Comparison of ENCODE assay signal across 30 cellular contexts in the genomic region with DNA sequence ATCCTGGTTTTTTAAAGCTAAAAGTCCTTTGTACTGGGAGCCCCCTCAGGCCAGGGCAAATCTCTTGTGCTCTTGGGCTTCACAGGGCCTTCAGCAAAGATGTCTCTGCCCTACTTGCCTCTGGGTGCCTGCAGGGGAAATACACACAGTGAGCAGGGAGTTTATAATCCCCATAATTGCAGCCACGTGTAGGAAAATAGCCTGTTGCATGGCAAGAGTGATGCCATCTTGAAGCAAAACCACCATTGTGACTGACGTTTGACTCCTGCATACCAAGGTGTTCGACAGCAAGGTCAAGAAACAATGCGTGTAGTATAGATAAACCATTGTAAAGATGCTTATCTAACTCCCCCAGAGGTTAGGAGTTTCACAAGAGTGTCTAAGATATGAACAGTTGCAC. TPM values are rescaled to one million over a fixed set of nuclear protein-coding genes. Genes with fewer than 3 reads are reported as not detected.
"Had no signal": no experiment of that assay in that cellular context is flagged by ENCODE, and none has a peak within 500 bp of the region (broad histone marks: within the 10 kb centered on the region; RNA-seq: fewer than 3 reads in every experiment).

No MANE protein-coding gene starts in this region.

- H3K4me2 ChIP-seq: neural progenitor cell, smooth muscle cell had no signal

- H3K79me2 ChIP-seq: parathyroid adenoma had no signal

- H3K9me3 ChIP-seq: esophagus squamous epithelium, lower lobe of right lung, suprapubic skin, transverse colon, vagina had no signal

- H3K36me3 Mint-ChIP-seq: neural progenitor cell had no signal

- DNase-seq: dermis blood vessel endothelial cell; effector memory CD8-positive, alpha-beta T cell; erythroblast; esophagus squamous epithelium; left cardiac atrium; left ventricle myocardium superior; lower lobe of right lung; stimulated activated CD4-positive, alpha-beta T cell treated with anti-CD3 and anti-CD28 coated beads, Interleukin-12 subunit alpha, Interleukin-12 subunit beta, amount 100 ng/mL, for 4 hours; stimulated activated CD4-positive, alpha-beta T cell treated with anti-CD3 and anti-CD28 coated beads, Interleukin-1b, Interleukin-23, amount 100 ng/mL, for 48 hours; stimulated activated CD4-positive, alpha-beta T cell treated with anti-CD3 and anti-CD28 coated beads, Interleukin-4, amount 100 ng/mL, for 1 hour; stimulated activated CD8-positive, alpha-beta memory T cell treated with anti-CD3 and anti-CD28 coated beads, Interleukin-4, amount 100 ng/mL, for 48 hours; stimulated activated naive CD4-positive, alpha-beta T cell; stimulated activated naive CD8-positive, alpha-beta T cell treated with anti-CD3 and anti-CD28 coated beads, Interleukin-15, amount 100 ng/mL, for 72 hours; transverse colon had no signal

- H3K27ac ChIP-seq: coronary artery, esophagus squamous epithelium, lower lobe of right lung, neural progenitor cell, parathyroid adenoma, suprapubic skin, transverse colon, vagina had no signal

- H3K27ac Mint-ChIP-seq: effector memory CD8-positive, alpha-beta T cell; nephron; neural progenitor cell; progenitor cell of endocrine pancreas; stimulated activated naive CD8-positive, alpha-beta T cell treated with anti-CD3 and anti-CD28 coated beads, Interleukin-15, amount 100 ng/mL, for 72 hours had no signal

- H3K27me3 Mint-ChIP-seq: effector memory CD8-positive, alpha-beta T cell had no signal

- H3K4me1 ChIP-seq: esophagus squamous epithelium, lower lobe of right lung, neural progenitor cell, parathyroid adenoma, suprapubic skin, transverse colon, vagina had no signal

- H3K9ac ChIP-seq: neural progenitor cell, parathyroid adenoma had no signal

- H3K36me3 ChIP-seq: esophagus squamous epithelium, lower lobe of right lung, neural progenitor cell, suprapubic skin, transverse colon, vagina had no signal

- H3K9me3 Mint-ChIP-seq: effector memory CD8-positive, alpha-beta T cell; stimulated activated naive CD8-positive, alpha-beta T cell treated with anti-CD3 and anti-CD28 coated beads, Interleukin-15, amount 100 ng/mL, for 72 hours had no signal

- H3K27me3 ChIP-seq: neural progenitor cell, suprapubic skin, transverse colon, vagina had no signal

- H2AFZ ChIP-seq: neural progenitor cell, parathyroid adenoma had no signal

- ATAC-seq: effector memory CD8-positive, alpha-beta T cell; left cardiac atrium; left ventricle myocardium superior; lower lobe of right lung; sciatic nerve; stimulated activated naive CD8-positive, alpha-beta T cell treated with anti-CD3 and anti-CD28 coated beads, Interleukin-15, amount 100 ng/mL, for 72 hours had no signal

- H3K4me1 Mint-ChIP-seq: nephron; neural progenitor cell; stimulated activated naive CD8-positive, alpha-beta T cell treated with anti-CD3 and anti-CD28 coated beads, Interleukin-15, amount 100 ng/mL, for 72 hours had no signal

- H3K4me3 Mint-ChIP-seq: effector memory CD8-positive, alpha-beta T cell; nephron; neural progenitor cell; stimulated activated naive CD8-positive, alpha-beta T cell treated with anti-CD3 and anti-CD28 coated beads, Interleukin-15, amount 100 ng/mL, for 72 hours had no signal

- H3K4me3 ChIP-seq: coronary artery, esophagus squamous epithelium, lower lobe of right lung, neural progenitor cell, smooth muscle cell, suprapubic skin, transverse colon, vagina had no signal

- FAIRE-seq: endometrium, frontal cortex, islet of Langerhans had no signal

RNA-seq across cellular contexts. Expression of gene IL3, which starts 11.4 kb away (rescaled TPM):
- total RNA-seq: dermis blood vessel endothelial cell, esophagus squamous epithelium, frontal cortex, kidney epithelial cell, left cardiac atrium, left ventricle myocardium superior, lower lobe of right lung, mononuclear cell, osteoblast, progenitor cell of endocrine pancreas, sciatic nerve, smooth muscle cell, suprapubic skin, transverse colon, ureter, vagina had no signal
- polyA plus RNA-seq: smooth muscle cell had no signal

RNA-seq across cellular contexts. Expression of gene CSF2, which starts 24.5 kb away (rescaled TPM):
- total RNA-seq: esophagus squamous epithelium, frontal cortex, left cardiac atrium, left ventricle myocardium superior, osteoblast, progenitor cell of endocrine pancreas, sciatic nerve, smooth muscle cell, suprapubic skin, transverse colon, ureter, vagina had no signal
- polyA plus RNA-seq: smooth muscle cell had no signal

RNA-seq across cellular contexts. Expression of gene ACSL6, which starts 37.6 kb away (rescaled TPM):
- total RNA-seq: osteoblast, smooth muscle cell had no signal
- polyA plus RNA-seq: smooth muscle cell had no signal
